8 cellular contexts compared by ENCODE assay signal in genomic region chr19:343941-344624, GRCh38. TPM values are rescaled to one million over a fixed set of nuclear protein-coding genes. Genes with fewer than 3 reads are reported as not detected.
A peak's percentile ranks its signal among the peaks of the same experiment; 100 is the strongest.
DNase-seq lines count a peak whose midpoint lies in the region; ATAC-seq, FAIRE-seq and TF ChIP-seq lines count a peak whose summit lies in the region.

No MANE protein-coding gene starts in this region.

- H2AFZ ChIP-seq in PC-9 (no peak overlapping the region), GM12878 (ENCODE audit: control insufficient read depth, low read depth, low read length) (peak overlapping the region; percentile 34; the same call in 1 of the 2 replicates)

- POLR2A ChIA-PET in PC-9 (lab: Charles Lee; ENCODE audit: unreplicated experiment) (no interaction called here), GM12878 (lab: Charles Lee) (no interaction called here)

- peak overlapping the region; percentile 85 for H3K9ac ChIP-seq in GM12878 (ENCODE audit: control insufficient read depth, insufficient read depth, low read length)

- BruUV-seq in PC-9 (replicated peaks; lab: Mats Ljungman, UMichigan) (no TSS peak), GM12878 (replicated peaks; lab: Mats Ljungman, UMichigan) (no TSS peak)

- H3K9me3 ChIP-seq in PC-9 (ENCODE audit: insufficient read depth, low read depth), result no peaks in the 10 kb centered on the region
- H3K9me3 ChIP-seq in GM12878 (replicated peaks; ENCODE audit: control insufficient read depth, insufficient read depth, low read length), result no peaks in the 10 kb centered on the region; the same call in 2 of the 3 replicates

- H3K79me2 ChIP-seq in PC-9 (ENCODE audit: low read depth) (peaks cover 49% of the 10 kb centered on the region), GM12878 (ENCODE audit: control insufficient read depth, insufficient read depth, low read length) (peaks cover 36% of the 10 kb centered on the region)

- DNase-seq in NCI-H1417 (lab: John Stamatoyannopoulos, UW) (peak in 2 of 3 experiments; percentile 71 to 76), NCI-H1417 treated with DMSO at 0.1 percent for 48 hours (lab: John Stamatoyannopoulos, UW) (no peak), PC-9 (no peak), GM12878 (ENCODE audit: low read depth, low spot score) (no peak), kidney epithelial cell (ENCODE audit: low read depth) (no peak)
- peak; percentile 44 for DNase-seq in stimulated activated CD4-positive, alpha-beta T cell treated with anti-CD3 and anti-CD28 coated beads, Interleukin-4, amount 100 ng/mL, for 1 hour

- peak; percentile 78 for FAIRE-seq in GM12878 (lab: Jason Lieb, UNC)

- SMC1A ChIA-PET in GM12878 (lab: Charles Lee; ENCODE audit: uncharacterized antibody, unreplicated experiment), result no interaction called here

- H3K4me3 ChIP-seq in PC-9 (peak overlapping the region; percentile 63), GM12878 (peak overlapping the region; percentile 72), kidney epithelial cell (ENCODE audit: low read depth, low read length) (peak overlapping the region; percentile 63)

- TF ChIP-seq EP300 in GM12878 (IDR thresholded peaks at IDR 0.05; ENCODE audit: borderline replicate concordance in 1 of 2, control insufficient read depth in 1 of 2, low read depth in 2 of 2, low read length in 2 of 2), result no peak

- TF ChIP-seq CTCF in PC-9 (conservative IDR thresholded peaks at IDR 0.05) (no peak), GM12878 (IDR thresholded peaks at IDR 0.05 in 2 of 3, conservative IDR thresholded peaks at IDR 0.05 in 1 of 3; ENCODE audit: control insufficient read depth in 2 of 3, extremely low read depth in 1 of 3, insufficient read depth in 1 of 3, low read depth in 3 of 3, low read length in 3 of 3) (no peak), kidney epithelial cell (IDR thresholded peaks at IDR 0.05; ENCODE audit: insufficient read depth, low read length, poor library complexity, severe bottlenecking) (no peak)

- H3K27ac ChIP-seq in PC-9, result no peak overlapping the region
- peak overlapping the region; percentile 62 for H3K27ac ChIP-seq in GM12878 (ENCODE audit: control insufficient read depth, insufficient read depth)

- H3K27me3 ChIP-seq in PC-9 (ENCODE audit: insufficient read depth, low read depth) (no peaks in the 10 kb centered on the region), GM12878 (replicated peaks in 1 of 2; ENCODE audit: control insufficient read depth in 2 of 2, insufficient read depth in 2 of 2, low read length in 1 of 2) (no peaks in the 10 kb centered on the region), kidney epithelial cell (ENCODE audit: control insufficient read depth, insufficient read depth, low read length) (peaks cover 5% of the 10 kb centered on the region)

- CTCF ChIA-PET in PC-9 (lab: Charles Lee), result no interaction called here
- CTCF ChIA-PET in GM12878 (lab: Yijun Ruan, JAX), result no interaction called here

- H3K9me2 ChIP-seq in PC-9 (ENCODE audit: insufficient read depth), result no peaks in the 10 kb centered on the region

- H3K4me1 ChIP-seq in PC-9 (replicated peaks; ENCODE audit: insufficient read depth), result peaks cover 22% of the 10 kb centered on the region
- peaks cover 17% of the 10 kb centered on the region for H3K4me1 ChIP-seq in GM12878 (ENCODE audit: control insufficient read depth, insufficient read depth, low read length)

- TF ChIP-seq POLR2A in GM12878 (IDR thresholded peaks at IDR 0.05; ENCODE audit: low read depth, low read length), result no peak

- 2% methylated on average over 22 of the region's 70 CpGs for WGBS in GM12878 (ENCODE audit: insufficient coverage, insufficient replicate concordance, low lambda C conversion rate, missing lambda C conversion rate)

- RAD21 ChIA-PET in GM12878 (lab: Charles Lee; ENCODE audit: unreplicated experiment), result interaction anchor here (1.7 kb wide), 1 partner anchor 39 kb away, joined by 4 read pairs; no protein-coding TSS in a partner anchor

- in situ Hi-C loops in GM12878 (cut with MboI), result no loop called here

- H3K36me3 ChIP-seq in PC-9 (ENCODE audit: low read depth) (peaks cover 11% of the 10 kb centered on the region; the same call in 1 of the 2 replicates), GM12878 (ENCODE audit: control insufficient read depth in 2 of 2, insufficient read depth in 2 of 2, low read length in 1 of 2) (no peaks in the 10 kb centered on the region), kidney epithelial cell (ENCODE audit: control insufficient read depth, insufficient read depth, low read length) (no peaks in the 10 kb centered on the region)

- ATAC-seq in HG02571 (IDR thresholded peaks at IDR 0.05; ENCODE audit: unreplicated experiment) (peak; percentile 40), GM12878 (peak; percentile 43), GM19395 (IDR thresholded peaks at IDR 0.05; ENCODE audit: unreplicated experiment) (no peak)

- H4K20me1 ChIP-seq in PC-9 (ENCODE audit: insufficient read depth), result peaks cover 24% of the 10 kb centered on the region
- H4K20me1 ChIP-seq in GM12878 (ENCODE audit: control insufficient read depth, insufficient read depth), result no peaks in the 10 kb centered on the region

- no peaks in the 10 kb centered on the region; the same call in 1 of the 2 replicates for H3F3A ChIP-seq in PC-9 (ENCODE audit: insufficient read depth, low read depth)

- intact Hi-C loops in PC-9 (cut with micrococcal nuclease; ENCODE audit: unreplicated experiment), result no loop called here
- intact Hi-C loops in GM12878 (cut with micrococcal nuclease; ENCODE audit: unreplicated experiment), result no loop called here

- peak overlapping the region; percentile 80 for H3K4me2 ChIP-seq in PC-9
- H3K4me2 ChIP-seq in GM12878 (ENCODE audit: control insufficient read depth, insufficient read depth), result peak overlapping the region; percentile 97

- TF ChIP-seq RAD21 in GM12878 (IDR thresholded peaks at IDR 0.05; ENCODE audit: insufficient read depth, low read depth, low read length), result no peak

TF ChIP-seq in GM12878, 131 proteins besides CTCF, POLR2A, EP300 and RAD21:
- TF ChIP-seq NR2C1 (IDR thresholded peaks at IDR 0.05) (no peak), HCFC1 (IDR thresholded peaks at IDR 0.05; ENCODE audit: low read length) (no peak), YBX1 (IDR thresholded peaks at IDR 0.05) (no peak), SREBF1 (IDR thresholded peaks at IDR 0.05; ENCODE audit: low read length) (no peak), BHLHE40 (IDR thresholded peaks at IDR 0.05; ENCODE audit: borderline replicate concordance in 1 of 2, low read depth in 2 of 2, low read length in 1 of 2) (no peak), GATAD2B (conservative IDR thresholded peaks at IDR 0.05; ENCODE audit: low read depth) (peak; percentile 61), LARP7 (IDR thresholded peaks at IDR 0.05) (0 out of 2 replicates have a peak, but pooled peaks have one; percentile 35)
- TF ChIP-seq, protein P1, sequence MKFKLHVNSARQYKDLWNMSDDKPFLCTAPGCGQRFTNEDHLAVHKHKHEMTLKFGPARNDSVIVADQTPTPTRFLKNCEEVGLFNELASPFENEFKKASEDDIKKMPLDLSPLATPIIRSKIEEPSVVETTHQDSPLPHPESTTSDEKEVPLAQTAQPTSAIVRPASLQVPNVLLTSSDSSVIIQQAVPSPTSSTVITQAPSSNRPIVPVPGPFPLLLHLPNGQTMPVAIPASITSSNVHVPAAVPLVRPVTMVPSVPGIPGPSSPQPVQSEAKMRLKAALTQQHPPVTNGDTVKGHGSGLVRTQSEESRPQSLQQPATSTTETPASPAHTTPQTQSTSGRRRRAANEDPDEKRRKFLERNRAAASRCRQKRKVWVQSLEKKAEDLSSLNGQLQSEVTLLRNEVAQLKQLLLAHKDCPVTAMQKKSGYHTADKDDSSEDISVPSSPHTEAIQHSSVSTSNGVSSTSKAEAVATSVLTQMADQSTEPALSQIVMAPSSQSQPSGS (IDR thresholded peaks at IDR 0.05; ENCODE audit: low read length), result no peak

RNA-seq across cellular contexts. Expression of gene MIER2, which starts 0.5 kb away (rescaled TPM):
- total RNA-seq in PC-9 (2021), result 23.3 and 25.2 TPM in 2 replicates
- total RNA-seq in GM12878 (2013; cell fraction: nucleolus; rRNA removed), result 36.8 and 37.2 TPM in 2 replicates
- 9.8 and 11.6 TPM in 2 replicates for total RNA-seq in GM12878 (2014; rRNA removed)
- 4.6 and 6.8 TPM in 2 replicates for total RNA-seq in GM12878 (2014; rRNA removed; fragmentation: Illumina TruSeq; extraction: Trizol)
- total RNA-seq in GM12878 (2021), result 22.2 and 23.6 TPM in 2 replicates
- 2.4 TPM for polyA plus RNA-seq in GM12878 (2011; ENCODE audit: low read depth)
- 6.5 and 11.6 TPM in 2 replicates for polyA plus RNA-seq in GM12878 (2011; rRNA removed)
- polyA plus RNA-seq in GM12878 (2011; cell fraction: cytosol; rRNA removed), result 10.5 and 10.7 TPM in 2 replicates
- polyA plus RNA-seq in GM12878 (2011; cell fraction: nucleus; rRNA removed), result 35.7 and 51.2 TPM in 2 replicates
- 25.2 and 25.4 TPM in 2 replicates for polyA plus RNA-seq in GM12878 (2012)
- polyA plus RNA-seq in GM12878 (2014; fragmentation: Illumina TruSeq; extraction: Trizol), result 10.9 and 12.5 TPM in 2 replicates
- under 1 TPM; 0.48 to 0.60 TPM for polyA plus RNA-seq in GM12878 (2014; fragmentation: Nextera tagmentation; extraction: Ambion mirVana)
- polyA plus RNA-seq in GM12878 (2014; rRNA removed), result 14.9 and 20.6 TPM in 2 replicates
- polyA plus RNA-seq in GM12878 (2016; fragmentation: Nextera tagmentation; extraction: Ambion mirVana), result 10 to 100 TPM; 14.6 to 18.4 TPM
- polyA minus RNA-seq in GM12878 (2011; rRNA and poly(A)+ RNA removed), result 18.1 and 23.6 TPM in 2 replicates
- 5.6 and 9.2 TPM in 2 replicates for polyA minus RNA-seq in GM12878 (2011; cell fraction: cytosol; rRNA and poly(A)+ RNA removed)
- 10.2 and 27.7 TPM in 2 replicates for polyA minus RNA-seq in GM12878 (2011; cell fraction: nucleus; rRNA and poly(A)+ RNA removed)
- total RNA-seq in kidney epithelial cell, result 12.7 and 18.4 TPM in 2 replicates

RNA-seq across cellular contexts. Expression of gene PLPP2, which starts 52.9 kb away (rescaled TPM):
- total RNA-seq in PC-9 (2021) (143 and 146 TPM in 2 replicates), GM12878 (2014; rRNA removed) (not detected in 2 replicates), GM12878 (2014; rRNA removed; fragmentation: Illumina TruSeq; extraction: Trizol) (not detected in 2 replicates), GM12878 (2021) (0.51 and 0.62 TPM in 2 replicates), kidney epithelial cell (63.0 and 64.1 TPM in 2 replicates)
- total RNA-seq in GM12878 (2013; cell fraction: nucleolus; rRNA removed), result 0.10 TPM in 1 of 2 replicates, not detected in the other
- polyA plus RNA-seq in GM12878 (2011; ENCODE audit: low read depth), result 0.18 TPM
- polyA plus RNA-seq in GM12878 (2011; rRNA removed) (0.07 and 0.14 TPM in 2 replicates), GM12878 (2014; fragmentation: Illumina TruSeq; extraction: Trizol) (not detected in 2 replicates), GM12878 (2014; fragmentation: Nextera tagmentation; extraction: Ambion mirVana) (not detected), GM12878 (2014; rRNA removed) (0.04 TPM in 1 of 2 replicates, not detected in the other), GM12878 (2016; fragmentation: Nextera tagmentation; extraction: Ambion mirVana) (not detected)
- polyA plus RNA-seq in GM12878 (2011; cell fraction: cytosol; rRNA removed), result 0.12 and 0.24 TPM in 2 replicates
- polyA plus RNA-seq in GM12878 (2011; cell fraction: nucleus; rRNA removed), result 0.15 and 0.27 TPM in 2 replicates
- polyA plus RNA-seq in GM12878 (2012), result 0.36 and 0.38 TPM in 2 replicates
- not detected in 2 replicates for polyA minus RNA-seq in GM12878 (2011; rRNA and poly(A)+ RNA removed)
- not detected in 2 replicates for polyA minus RNA-seq in GM12878 (2011; cell fraction: cytosol; rRNA and poly(A)+ RNA removed)
- polyA minus RNA-seq in GM12878 (2011; cell fraction: nucleus; rRNA and poly(A)+ RNA removed), result under 0.01 TPM in 1 of 2 replicates, not detected in the other

Comparison
In these comparisons a context has a peak if more than half of its experiments do, and no peak if none do; other contexts are left out.
1. DNase-seq: peak in NCI-H1417 (2 of 3) and stimulated activated CD4-positive, alpha-beta T cell treated with anti-CD3 and anti-CD28 coated beads, Interleukin-4, amount 100 ng/mL, for 1 hour (single experiment); none in NCI-H1417 treated with DMSO at 0.1 percent for 48 hours (single experiment), PC-9 (0 of 2), GM12878 (single experiment) and kidney epithelial cell (single experiment).
2. RNA of gene PLPP2, which starts 52.9 kb away (total RNA-seq): 143 to 146 TPM in PC-9 and 63.0 to 64.1 TPM in kidney epithelial cell; 0.10 to 0.62 TPM in GM12878; every median in the first group is over 10 times any median in the second.
3. Peak in every context shown above with its lines, with median percentiles within 50 percentile points of each other: H3K4me3 ChIP-seq.